ENCODE assay signal across 1 cellular context in genomic region chr12:53221203-53222076, GRCh38.
TF ChIP-seq lines count a peak whose summit lies in the region.

No MANE protein-coding gene starts in this region.

TF ChIP-seq in HepG2, 621 proteins besides CTCF, POLR2A, EP300 and RAD21 (continued from another document and continues in another):
- TF ChIP-seq ZNF362 (CRISPR knock-in tag; IDR thresholded peaks at IDR 0.05; ENCODE audit: borderline replicate concordance) (no peak), MTERF4 (CRISPR knock-in tag; IDR thresholded peaks at IDR 0.05) (no peak), GLMP (CRISPR knock-in tag; IDR thresholded peaks at IDR 0.05; ENCODE audit: borderline replicate concordance) (no peak), ZMYM3 (CRISPR knock-in tag; IDR thresholded peaks at IDR 0.05) (no peak), ZNF235 (CRISPR knock-in tag; IDR thresholded peaks at IDR 0.05; ENCODE audit: borderline replicate concordance) (peak; percentile 43; the same call in 1 of the 2 replicates), ZNF468 (CRISPR knock-in tag; IDR thresholded peaks at IDR 0.05) (no peak), RBFOX2 (IDR thresholded peaks at IDR 0.05; ENCODE audit: low read depth, low read length) (peak; percentile 71), SRSF4 (IDR thresholded peaks at IDR 0.05; ENCODE audit: low read depth, low read length, poor library complexity, severe bottlenecking) (no peak), MYPOP (CRISPR knock-in tag; IDR thresholded peaks at IDR 0.05) (no peak; the same call in 1 of the 2 replicates), ZNF503 (CRISPR knock-in tag; IDR thresholded peaks at IDR 0.05) (peak; percentile 29; the same call in 1 of the 2 replicates), SRSF1 (optimal IDR thresholded peaks at IDR 0.05; ENCODE audit: low read depth, low read length) (peak; percentile 35), SOX6 (IDR thresholded peaks at IDR 0.05) (no peak), SOX6 (CRISPR knock-in tag; IDR thresholded peaks at IDR 0.05) (peak; percentile 34), CBX5 (CRISPR knock-in tag; IDR thresholded peaks at IDR 0.05; ENCODE audit: borderline replicate concordance) (no peak), ZC3H13 (CRISPR knock-in tag; IDR thresholded peaks at IDR 0.05) (peak; percentile 30; the same call in 1 of the 2 replicates), ZNF607 (CRISPR knock-in tag; IDR thresholded peaks at IDR 0.05; ENCODE audit: borderline replicate concordance) (peak; percentile 35; the same call in 1 of the 2 replicates), TAF15 (IDR thresholded peaks at IDR 0.05; ENCODE audit: low read depth, low read length, poor library complexity, severe bottlenecking) (peak; percentile 30), MLXIP (CRISPR knock-in tag; IDR thresholded peaks at IDR 0.05; ENCODE audit: borderline replicate concordance) (no peak), ZSCAN25 (CRISPR knock-in tag; IDR thresholded peaks at IDR 0.05) (peak; percentile 70; the same call in 1 of the 2 replicates), ARNTL (CRISPR knock-in tag; IDR thresholded peaks at IDR 0.05) (no peak), ARID4A (CRISPR knock-in tag; IDR thresholded peaks at IDR 0.05; ENCODE audit: borderline replicate concordance) (peak; percentile 60; the same call in 1 of the 2 replicates), MTA3 (CRISPR knock-in tag; IDR thresholded peaks at IDR 0.05) (no peak), MATR3 (CRISPR knock-in tag; IDR thresholded peaks at IDR 0.05) (no peak), MAX (IDR thresholded peaks at IDR 0.05) (0 out of 2 replicates have a peak, but pooled peaks have one; percentile 31), PHF20 (CRISPR knock-in tag; IDR thresholded peaks at IDR 0.05) (peak; percentile 61; the same call in 1 of the 2 replicates), HIC2 (CRISPR knock-in tag; IDR thresholded peaks at IDR 0.05; ENCODE audit: low read depth) (peak; percentile 91), ZNF792 (CRISPR knock-in tag; IDR thresholded peaks at IDR 0.05) (peak; percentile 38; the same call in 1 of the 2 replicates), UBTF (CRISPR knock-in tag; IDR thresholded peaks at IDR 0.05) (peak; percentile 50; the same call in 1 of the 2 replicates), NRL (CRISPR knock-in tag; IDR thresholded peaks at IDR 0.05; ENCODE audit: borderline replicate concordance) (no peak; the same call in 1 of the 2 replicates), ASH2L (IDR thresholded peaks at IDR 0.05; ENCODE audit: insufficient read length, low read depth, low read length) (peak; percentile 59), YY1 (IDR thresholded peaks at IDR 0.05; ENCODE audit: insufficient read depth, insufficient replicate concordance, low read depth, low read length) (peak; percentile 55), ZFP36L2 (CRISPR knock-in tag; IDR thresholded peaks at IDR 0.05) (no peak), TBL1XR1 (IDR thresholded peaks at IDR 0.05; ENCODE audit: borderline replicate concordance, low read length, partially characterized antibody) (no peak), MXD3 (CRISPR knock-in tag; IDR thresholded peaks at IDR 0.05) (no peak), GTF2F1 (IDR thresholded peaks at IDR 0.05; ENCODE audit: low read length) (no peak), ZFP91 (CRISPR knock-in tag; IDR thresholded peaks at IDR 0.05; ENCODE audit: borderline replicate concordance) (peak; percentile 68; the same call in 1 of the 2 replicates), ZBTB7B (CRISPR knock-in tag; IDR thresholded peaks at IDR 0.05) (peak; percentile 78)
